ENCODE assay signal across 1 cellular context in the genomic region with DNA sequence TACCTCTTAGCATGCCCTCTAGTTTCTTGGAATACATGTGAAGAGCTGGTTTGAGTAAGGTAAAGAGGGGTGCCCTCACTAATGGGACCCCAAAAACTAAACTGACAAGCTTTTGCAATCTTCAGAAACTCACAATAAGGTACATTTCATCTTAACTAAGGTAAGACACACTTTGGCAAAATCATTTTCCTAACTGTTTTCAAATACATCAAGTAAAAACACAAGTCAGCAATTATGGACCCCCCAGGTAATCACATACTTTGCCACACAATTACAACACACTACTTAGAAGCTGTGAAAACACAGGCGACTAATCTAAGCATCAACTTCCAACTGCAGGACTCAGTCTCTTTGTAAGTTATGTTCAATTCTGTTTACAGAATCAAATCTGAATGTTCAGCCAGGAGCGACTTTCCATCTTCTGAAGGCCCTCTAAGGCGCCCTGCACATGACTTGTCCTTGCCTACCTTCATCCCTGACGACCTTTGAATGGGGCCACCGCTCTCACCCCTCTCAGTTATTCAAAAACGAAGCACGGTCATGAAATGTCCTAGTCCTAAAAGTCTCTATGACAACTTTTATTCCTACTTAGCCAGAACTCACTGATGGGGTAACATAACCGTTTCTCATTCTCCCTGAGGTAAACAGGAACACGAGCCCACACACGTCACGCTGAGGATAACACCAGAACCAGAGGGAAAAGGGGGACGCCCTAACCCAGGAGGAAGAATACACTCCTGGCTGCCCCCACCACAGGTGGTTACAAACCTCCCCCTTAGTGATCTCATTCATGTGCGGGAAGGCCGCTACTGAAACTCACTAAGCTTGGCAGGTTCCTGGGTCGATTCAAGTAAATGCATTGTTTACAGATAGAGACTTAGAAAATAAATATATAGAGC.
A peak's percentile ranks its signal among the peaks of the same experiment; 100 is the strongest.
TF ChIP-seq lines count a peak whose summit lies in the region.

No MANE protein-coding gene starts in this region.

TF ChIP-seq in HEK293, 187 proteins besides CTCF, POLR2A, EP300 and RAD21 (continued from another document):
- TF ChIP-seq MYNN (tag by site-specific recombination; IDR thresholded peaks at IDR 0.05; ENCODE audit: borderline replicate concordance) (no peak), ZSCAN16 (tag by site-specific recombination; IDR thresholded peaks at IDR 0.05) (no peak), ZNF664 (tag by site-specific recombination; IDR thresholded peaks at IDR 0.05) (no peak), PRDM4 (tag by site-specific recombination; IDR thresholded peaks at IDR 0.05) (peak; percentile 57), ZNF394 (tag by site-specific recombination; IDR thresholded peaks at IDR 0.05; ENCODE audit: borderline replicate concordance) (no peak), HOXC10 (CRISPR knock-in tag; IDR thresholded peaks at IDR 0.05) (no peak), ZNF530 (tag by site-specific recombination; IDR thresholded peaks at IDR 0.05; ENCODE audit: low read depth) (no peak), REPIN1 (tag by site-specific recombination; IDR thresholded peaks at IDR 0.05; ENCODE audit: low read depth) (no peak), ZNF785 (tag by site-specific recombination; IDR thresholded peaks at IDR 0.05) (no peak), HIC1 (tag by site-specific recombination; IDR thresholded peaks at IDR 0.05) (no peak), ZNF214 (tag by site-specific recombination; IDR thresholded peaks at IDR 0.05; ENCODE audit: borderline replicate concordance) (no peak), SCRT1 (tag by site-specific recombination; IDR thresholded peaks at IDR 0.05; ENCODE audit: borderline replicate concordance) (peak; percentile 17; the same call in 1 of the 2 replicates), ZNF174 (tag by site-specific recombination; IDR thresholded peaks at IDR 0.05) (no peak), ZNF398 (tag by site-specific recombination; IDR thresholded peaks at IDR 0.05) (peak; percentile 92), ZNF571 (tag by site-specific recombination; IDR thresholded peaks at IDR 0.05) (no peak), ZNF335 (tag by site-specific recombination; conservative IDR thresholded peaks at IDR 0.05) (no peak), OSR2 (tag by site-specific recombination; IDR thresholded peaks at IDR 0.05) (no peak), ZFP69B (tag by site-specific recombination; IDR thresholded peaks at IDR 0.05) (0 out of 2 replicates have a peak, but pooled peaks have one; percentile 17), ZNF514 (tag by site-specific recombination; IDR thresholded peaks at IDR 0.05) (no peak), ZBTB1 (tag by site-specific recombination; IDR thresholded peaks at IDR 0.05) (no peak), ZNF280C (tag by site-specific recombination; IDR thresholded peaks at IDR 0.05) (no peak), SCRT2 (tag by site-specific recombination; IDR thresholded peaks at IDR 0.05) (peak; percentile 84), ZNF600 (tag by site-specific recombination; IDR thresholded peaks at IDR 0.05) (0 out of 2 replicates have a peak, but pooled peaks have one; percentile 10)
- TF ChIP-seq, protein P1, sequence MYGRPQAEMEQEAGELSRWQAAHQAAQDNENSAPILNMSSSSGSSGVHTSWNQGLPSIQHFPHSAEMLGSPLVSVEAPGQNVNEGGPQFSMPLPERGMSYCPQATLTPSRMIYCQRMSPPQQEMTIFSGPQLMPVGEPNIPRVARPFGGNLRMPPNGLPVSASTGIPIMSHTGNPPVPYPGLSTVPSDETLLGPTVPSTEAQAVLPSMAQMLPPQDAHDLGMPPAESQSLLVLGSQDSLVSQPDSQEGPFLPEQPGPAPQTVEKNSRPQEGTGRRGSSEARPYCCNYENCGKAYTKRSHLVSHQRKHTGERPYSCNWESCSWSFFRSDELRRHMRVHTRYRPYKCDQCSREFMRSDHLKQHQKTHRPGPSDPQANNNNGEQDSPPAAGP (tag by site-specific recombination; IDR thresholded peaks at IDR 0.05): no peak
- TF ChIP-seq, protein P2, sequence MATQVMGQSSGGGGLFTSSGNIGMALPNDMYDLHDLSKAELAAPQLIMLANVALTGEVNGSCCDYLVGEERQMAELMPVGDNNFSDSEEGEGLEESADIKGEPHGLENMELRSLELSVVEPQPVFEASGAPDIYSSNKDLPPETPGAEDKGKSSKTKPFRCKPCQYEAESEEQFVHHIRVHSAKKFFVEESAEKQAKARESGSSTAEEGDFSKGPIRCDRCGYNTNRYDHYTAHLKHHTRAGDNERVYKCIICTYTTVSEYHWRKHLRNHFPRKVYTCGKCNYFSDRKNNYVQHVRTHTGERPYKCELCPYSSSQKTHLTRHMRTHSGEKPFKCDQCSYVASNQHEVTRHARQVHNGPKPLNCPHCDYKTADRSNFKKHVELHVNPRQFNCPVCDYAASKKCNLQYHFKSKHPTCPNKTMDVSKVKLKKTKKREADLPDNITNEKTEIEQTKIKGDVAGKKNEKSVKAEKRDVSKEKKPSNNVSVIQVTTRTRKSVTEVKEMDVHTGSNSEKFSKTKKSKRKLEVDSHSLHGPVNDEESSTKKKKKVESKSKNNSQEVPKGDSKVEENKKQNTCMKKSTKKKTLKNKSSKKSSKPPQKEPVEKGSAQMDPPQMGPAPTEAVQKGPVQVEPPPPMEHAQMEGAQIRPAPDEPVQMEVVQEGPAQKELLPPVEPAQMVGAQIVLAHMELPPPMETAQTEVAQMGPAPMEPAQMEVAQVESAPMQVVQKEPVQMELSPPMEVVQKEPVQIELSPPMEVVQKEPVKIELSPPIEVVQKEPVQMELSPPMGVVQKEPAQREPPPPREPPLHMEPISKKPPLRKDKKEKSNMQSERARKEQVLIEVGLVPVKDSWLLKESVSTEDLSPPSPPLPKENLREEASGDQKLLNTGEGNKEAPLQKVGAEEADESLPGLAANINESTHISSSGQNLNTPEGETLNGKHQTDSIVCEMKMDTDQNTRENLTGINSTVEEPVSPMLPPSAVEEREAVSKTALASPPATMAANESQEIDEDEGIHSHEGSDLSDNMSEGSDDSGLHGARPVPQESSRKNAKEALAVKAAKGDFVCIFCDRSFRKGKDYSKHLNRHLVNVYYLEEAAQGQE (tag by site-specific recombination; IDR thresholded peaks at IDR 0.05): no peak
